ENCODE assay signal across 8 cellular contexts in the genomic region with DNA sequence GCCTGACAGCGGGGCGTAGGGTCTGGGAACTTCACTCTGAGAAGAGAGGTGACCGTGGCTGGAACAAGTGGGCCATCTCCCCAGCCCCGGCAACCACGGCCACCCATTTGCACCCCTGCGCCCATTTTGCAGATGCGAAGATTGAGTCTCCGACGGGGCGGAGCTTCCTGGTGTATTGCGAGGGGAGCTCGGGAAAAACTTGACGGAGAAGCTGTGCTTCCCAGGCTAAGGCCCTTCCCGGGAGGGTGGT. TPM values are rescaled to one million over a fixed set of nuclear protein-coding genes. Genes with fewer than 3 reads are reported as not detected.
DNase-seq lines count a peak whose midpoint lies in the region; ATAC-seq and TF ChIP-seq lines count a peak whose summit lies in the region.

No MANE protein-coding gene starts in this region.

- peaks cover 12% of the 10 kb centered on the region for H3K27me3 Mint-ChIP-seq in neural crest cell (ENCODE audit: low read depth)

- peaks cover 17% of the 10 kb centered on the region for H3K4me1 Mint-ChIP-seq in neural crest cell

- peak overlapping the region; percentile 97 for H3K4me2 ChIP-seq in BLaER1

- no peaks in the 10 kb centered on the region for H3K27me3 ChIP-seq in BLaER1

- H3K27ac Mint-ChIP-seq in neural crest cell (ENCODE audit: unreplicated experiment), result peak overlapping the region; percentile 19

- H3K9me3 Mint-ChIP-seq in neural crest cell, result no peaks in the 10 kb centered on the region

- DNase-seq in choroid plexus epithelial cell (ENCODE audit: low read depth), result no peak
- no peak for DNase-seq in neural crest cell (ENCODE audit: low read depth, low spot score)
- no peak for DNase-seq in germinal center (ENCODE audit: low spot score)
- DNase-seq in inferior parietal cortex (ENCODE audit: extremely low spot score), result no peak
- DNase-seq in GM13976 (ENCODE audit: low spot score), result no peak

- no peak for TF ChIP-seq CTCF in choroid plexus epithelial cell (conservative IDR thresholded peaks at IDR 0.05; ENCODE audit: low read depth, low read length)
- no peak for TF ChIP-seq CTCF in neural crest cell (conservative IDR thresholded peaks at IDR 0.05)
- no peak for TF ChIP-seq CTCF in GM13976 (IDR thresholded peaks at IDR 0.05; ENCODE audit: borderline replicate concordance, control extremely low read depth, extremely low read depth, insufficient read depth, missing control alignments)

- H3K36me3 ChIP-seq in BLaER1 (peaks cover 34% of the 10 kb centered on the region), KOPT-K1 (ENCODE audit: insufficient read depth, low read length) (peaks cover 37% of the 10 kb centered on the region)

- H4K20me1 ChIP-seq in BLaER1, result peaks cover 19% of the 10 kb centered on the region

- peak overlapping the region; percentile 100 for H3K9ac ChIP-seq in BLaER1

- in situ Hi-C loops in GM13976 (cut with MboI; ENCODE audit: low sequenced_read_pairs, unreplicated experiment), result no loop called here

- H3K4me1 ChIP-seq in BLaER1, result peaks cover 33% of the 10 kb centered on the region

- H3K4me3 ChIP-seq in BLaER1 (peak overlapping the region; percentile 85), choroid plexus epithelial cell (ENCODE audit: low read depth, low read length) (peak overlapping the region; percentile 94)

- ATAC-seq in GM19463 (IDR thresholded peaks at IDR 0.05; ENCODE audit: unreplicated experiment), result peak; percentile 24

- H3K27ac ChIP-seq in BLaER1 (peak overlapping the region; percentile 100), KOPT-K1 (ENCODE audit: low read depth, low read length, poor library complexity, severe bottlenecking) (peak overlapping the region; percentile 98)

- no peaks in the 10 kb centered on the region for H3K9me3 ChIP-seq in BLaER1
- no peaks in the 10 kb centered on the region for H3K9me3 ChIP-seq in KOPT-K1 (ENCODE audit: insufficient read depth, low read length, poor library complexity, severe bottlenecking)

- no peaks in the 10 kb centered on the region for H3K36me3 Mint-ChIP-seq in neural crest cell (ENCODE audit: low read depth)

- H3K4me3 Mint-ChIP-seq in neural crest cell, result peak overlapping the region; percentile 88

RNA-seq across cellular contexts. Expression of gene ZNF335, which starts 0.7 kb away (rescaled TPM):
- 24.8 and 24.9 TPM in 2 replicates for total RNA-seq in neural crest cell

RNA-seq across cellular contexts. Expression of gene PCIF1, which starts 36.9 kb away (rescaled TPM):
- 36.4 and 36.5 TPM in 2 replicates for total RNA-seq in neural crest cell

RNA-seq across cellular contexts. Expression of gene MMP9, which starts 37.4 kb away (rescaled TPM):
- not detected in 2 replicates for total RNA-seq in neural crest cell

RNA-seq across cellular contexts. Expression of gene SLC12A5, which starts 57.7 kb away (rescaled TPM):
- total RNA-seq in neural crest cell, result 9.6 and 10.0 TPM in 2 replicates

RNA-seq across cellular contexts. Expression of gene PLTP, which starts 59.4 kb away (rescaled TPM):
- 56.6 and 61.0 TPM in 2 replicates for total RNA-seq in neural crest cell
